8 cellular contexts compared by ENCODE assay signal in genomic region chr19:4732680-4733114, GRCh38. TPM values are rescaled to one million over a fixed set of nuclear protein-coding genes. Genes with fewer than 3 reads are reported as not detected.
DNase-seq lines count a peak whose midpoint lies in the region; ATAC-seq and TF ChIP-seq lines count a peak whose summit lies in the region.

No MANE protein-coding gene starts in this region.

- H3K27ac ChIP-seq in coronary artery: no peak overlapping the region
- no peak overlapping the region for H3K27ac ChIP-seq in right lobe of liver

- TF ChIP-seq CTCF in AG09309 (IDR thresholded peaks at IDR 0.05; ENCODE audit: control insufficient read depth, insufficient read depth, low read depth, low read length, missing control alignments): peak; percentile 80
- TF ChIP-seq CTCF in coronary artery (IDR thresholded peaks at IDR 0.05): peak; percentile 50
- TF ChIP-seq CTCF in right lobe of liver (IDR thresholded peaks at IDR 0.05): peak; percentile 67 to 75 (median 70)

- peak; percentile 90 for ATAC-seq in activated CD4-positive, CD25-positive, alpha-beta regulatory T cell treated with anti-CD3 and anti-CD28 coated beads, Interleukin-2, amount 50 U/mL, for 24 hours
- peak; percentile 90 to 92 (median 91) for ATAC-seq in right lobe of liver
- ATAC-seq in GM19328 (IDR thresholded peaks at IDR 0.05; ENCODE audit: unreplicated experiment): no peak

- WGBS in right lobe of liver (ENCODE audit: insufficient coverage, low coverage, low lambda C conversion rate, missing lambda C conversion rate): 15% methylated on average over 8 of the region's 8 CpGs

- no peaks in the 10 kb centered on the region for H3K36me3 ChIP-seq in right lobe of liver

- H3K27me3 ChIP-seq in right lobe of liver: no peaks in the 10 kb centered on the region

- DNase-seq in AG09309 (ENCODE audit: low read depth): no peak
- DNase-seq in H4 (ENCODE audit: low spot score): peak; percentile 63
- DNase-seq in NCI-H446 (lab: John Stamatoyannopoulos, UW): peak; percentile 70 to 78
- DNase-seq in coronary artery (ENCODE audit: low spot score): no peak
- DNase-seq in right lobe of liver: no peak
- DNase-seq in stimulated activated CD8-positive, alpha-beta memory T cell treated with anti-CD3 and anti-CD28 coated beads, Interleukin-4, amount 100 ng/mL, for 48 hours: peak; percentile 61

- no peaks in the 10 kb centered on the region for H3K9me3 ChIP-seq in right lobe of liver

- peaks cover 0 to 1% (median 0%) of the 10 kb centered on the region in 4 donors for H3K4me1 ChIP-seq in right lobe of liver

- no peak for TF ChIP-seq POLR2A in right lobe of liver (IDR thresholded peaks at IDR 0.05)

- intact Hi-C loops in right lobe of liver (cut with DNase I): no loop called here

- H3K4me3 ChIP-seq in AG09309 (ENCODE audit: control insufficient read depth, low read depth, low read length) (no peak overlapping the region), coronary artery (no peak overlapping the region), right lobe of liver (no peak overlapping the region)

RNA-seq across cellular contexts. Expression of gene DPP9, which starts 9.1 kb away (rescaled TPM):
- total RNA-seq in H4 (2014; rRNA removed; shearing (Covaris generic)): 27.7 and 47.5 TPM in 2 replicates
- 100 to 1,000 TPM in 1 of 6 experiments, 10 to 100 TPM in 5; 47.3 to 118 (median 54.5) TPM for total RNA-seq in right lobe of liver

RNA-seq across cellular contexts. Expression of gene FEM1A, which starts 58.8 kb away (rescaled TPM):
- 6.0 and 6.1 TPM in 2 replicates for total RNA-seq in H4 (2014; rRNA removed; shearing (Covaris generic))
- 10 to 100 TPM in 2 of 6 experiments, 1 to 10 TPM in 4; 4.7 to 11.9 (median 5.6) TPM for total RNA-seq in right lobe of liver

Comparison
In these comparisons a context has a peak if more than half of its experiments do, and no peak if none do; other contexts are left out.
1. DNase-seq: peak in H4 (single experiment), NCI-H446 (2 of 2) and stimulated activated CD8-positive, alpha-beta memory T cell treated with anti-CD3 and anti-CD28 coated beads, Interleukin-4, amount 100 ng/mL, for 48 hours (single experiment); none in AG09309 (single experiment), coronary artery (single experiment) and right lobe of liver (0 of 3).
2. Peak in every context shown above with its lines, with median percentiles within 50 percentile points of each other: CTCF ChIP-seq.